In genomic region chr5:16921246-16921645, GRCh38 we compare ENCODE assay signal across 23 cellular contexts. TPM values are rescaled to one million over a fixed set of nuclear protein-coding genes. Genes with fewer than 3 reads are reported as not detected.
"Had no signal": no experiment of that assay in that cellular context is flagged by ENCODE, and none has a peak within 500 bp of the region (broad histone marks: within the 10 kb centered on the region; RNA-seq: fewer than 3 reads in every experiment).

No MANE protein-coding gene starts in this region.

- FAIRE-seq: keratinocyte, urothelium cell line had no signal

- H3K4me3 Mint-ChIP-seq: immature natural killer cell; naive thymus-derived CD4-positive, alpha-beta T cell; neural crest cell; type B pancreatic cell had no signal

- H3K36me3 Mint-ChIP-seq: immature natural killer cell; naive thymus-derived CD4-positive, alpha-beta T cell had no signal

- H3K36me3 ChIP-seq: esophagus muscularis mucosa, gastroesophageal sphincter, left ventricle myocardium inferior, lower lobe of right lung, right atrium auricular region, suprapubic skin, thyroid gland had no signal

- DNase-seq: cortex of kidney; dorsolateral prefrontal cortex; effector CD8-positive, alpha-beta T cell; foreskin fibroblast; glutamatergic neuron; immature natural killer cell; left ventricle myocardium inferior; lower lobe of right lung; mesenchymal stem cell; naive thymus-derived CD4-positive, alpha-beta T cell; stimulated activated CD4-positive, alpha-beta T cell treated with anti-CD3 and anti-CD28 coated beads, Interleukin-2, amount 100 ng/mL, for 48 hours; stimulated activated naive CD4-positive, alpha-beta T cell treated with Interleukin-2 at 50 U/mL for 16 hours; thyroid gland had no signal

- H3K27ac ChIP-seq: dorsolateral prefrontal cortex, epithelial cell of prostate, esophagus muscularis mucosa, gastroesophageal sphincter, left ventricle myocardium inferior, lower lobe of right lung, right atrium auricular region, suprapubic skin had no signal

- H3K27ac Mint-ChIP-seq: immature natural killer cell; naive thymus-derived CD4-positive, alpha-beta T cell; type B pancreatic cell had no signal

- H3K4me2 ChIP-seq: smooth muscle cell had no signal

- H3K4me1 Mint-ChIP-seq: immature natural killer cell; naive thymus-derived CD4-positive, alpha-beta T cell had no signal

- H3K4me3 ChIP-seq: dorsolateral prefrontal cortex, esophagus muscularis mucosa, gastroesophageal sphincter, left ventricle myocardium inferior, lower lobe of right lung, right atrium auricular region, smooth muscle cell, suprapubic skin, thyroid gland had no signal

- H3K9me3 ChIP-seq: esophagus muscularis mucosa, gastroesophageal sphincter, left ventricle myocardium inferior, lower lobe of right lung, right atrium auricular region, suprapubic skin, thyroid gland had no signal

- H3K27me3 Mint-ChIP-seq: type B pancreatic cell had no signal

- H3K4me1 ChIP-seq: gastroesophageal sphincter, left ventricle myocardium inferior, right atrium auricular region, suprapubic skin had no signal

- H3K27me3 ChIP-seq: dorsolateral prefrontal cortex, esophagus muscularis mucosa, gastroesophageal sphincter, right atrium auricular region, suprapubic skin, thyroid gland had no signal

- ATAC-seq: gastroesophageal sphincter; naive thymus-derived CD4-positive, alpha-beta T cell had no signal

RNA-seq across cellular contexts. Expression of gene MYO10, which starts 14.8 kb away (rescaled TPM):
- polyA plus RNA-seq: immature natural killer cell had no signal
